Comparison of ENCODE assay signal across 1 cellular context in genomic region chr2:73235315-73236028, GRCh38.
A peak's percentile ranks its signal among the peaks of the same experiment; 100 is the strongest.
TF ChIP-seq lines count a peak whose summit lies in the region.

No MANE protein-coding gene starts in this region.

TF ChIP-seq in K562, 482 proteins besides CTCF, POLR2A, EP300 and RAD21:
- TF ChIP-seq, protein P1, sequence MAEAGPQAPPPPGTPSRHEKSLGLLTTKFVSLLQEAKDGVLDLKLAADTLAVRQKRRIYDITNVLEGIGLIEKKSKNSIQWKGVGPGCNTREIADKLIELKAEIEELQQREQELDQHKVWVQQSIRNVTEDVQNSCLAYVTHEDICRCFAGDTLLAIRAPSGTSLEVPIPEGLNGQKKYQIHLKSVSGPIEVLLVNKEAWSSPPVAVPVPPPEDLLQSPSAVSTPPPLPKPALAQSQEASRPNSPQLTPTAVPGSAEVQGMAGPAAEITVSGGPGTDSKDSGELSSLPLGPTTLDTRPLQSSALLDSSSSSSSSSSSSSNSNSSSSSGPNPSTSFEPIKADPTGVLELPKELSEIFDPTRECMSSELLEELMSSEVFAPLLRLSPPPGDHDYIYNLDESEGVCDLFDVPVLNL (CRISPR knock-in tag; IDR thresholded peaks at IDR 0.05; ENCODE audit: low read depth), result no peak
- TF ChIP-seq TAF1 (IDR thresholded peaks at IDR 0.05; ENCODE audit: control insufficient read depth, extremely low read depth, insufficient read depth, low read length, severe bottlenecking) (no peak), ATF7 (IDR thresholded peaks at IDR 0.05) (no peak), ELF2 (CRISPR knock-in tag; IDR thresholded peaks at IDR 0.05) (no peak), SAP30 (IDR thresholded peaks at IDR 0.05; ENCODE audit: borderline replicate concordance, insufficient read depth, low read depth, low read length, poor library complexity, severe bottlenecking) (no peak), PKNOX1 (IDR thresholded peaks at IDR 0.05) (0 out of 2 replicates have a peak, but pooled peaks have one; percentile 7)
